In the genomic region with DNA sequence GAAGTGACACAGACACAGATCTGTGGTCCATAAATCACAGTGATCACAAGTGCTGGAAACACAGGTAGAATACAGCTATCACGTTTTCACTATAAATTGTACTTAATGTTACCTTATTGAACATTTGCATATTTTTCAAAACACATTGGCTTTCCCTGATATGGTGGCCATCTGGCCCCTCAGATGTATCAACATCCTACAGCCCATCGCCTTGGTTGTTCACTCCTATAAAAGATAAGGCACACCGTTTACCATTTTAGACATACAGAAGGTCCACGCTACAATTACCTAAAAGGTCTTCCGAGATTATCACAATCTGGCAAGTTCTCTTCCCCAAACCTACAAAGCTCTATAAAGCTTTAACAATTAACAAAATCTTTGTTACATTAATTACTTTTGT, we compare ENCODE assay signal across 7 cellular contexts.
"Had no signal": no experiment of that assay in that cellular context is flagged by ENCODE, and none has a peak within 500 bp of the region (broad histone marks: within the 10 kb centered on the region; RNA-seq: fewer than 3 reads in every experiment).

No MANE protein-coding gene starts in this region.

- H3K4me3 Mint-ChIP-seq: activated naive CD4-positive, alpha-beta T cell treated with anti-CD3 and anti-CD28 coated beads, Interleukin-2, amount 10 ng/mL, durations not matched to agents 7 days and 5 days had no signal

- H3K9me3 ChIP-seq: thyroid gland, uterus had no signal

- ATAC-seq: left colon; naive thymus-derived CD4-positive, alpha-beta T cell had no signal

- H3K27me3 Mint-ChIP-seq: activated naive CD4-positive, alpha-beta T cell treated with anti-CD3 and anti-CD28 coated beads, Interleukin-2, amount 10 ng/mL, durations not matched to agents 7 days and 5 days; naive thymus-derived CD4-positive, alpha-beta T cell had no signal

- H3K27ac ChIP-seq: thyroid gland, uterus had no signal

- H3K27me3 ChIP-seq: thyroid gland, uterus had no signal

- DNase-seq: activated naive CD4-positive, alpha-beta T cell treated with anti-CD3 and anti-CD28 coated beads, Interleukin-2, amount 10 ng/mL, durations not matched to agents 7 days and 5 days; left colon; posterior cingulate gyrus; stimulated activated CD4-positive, alpha-beta T cell treated with anti-CD3 and anti-CD28 coated beads, Interleukin-4, amount 100 ng/mL, for 4 hours; thyroid gland; uterus had no signal
